ENCODE assay signal across 22 cellular contexts in genomic region chr9:123406016-123406415, GRCh38. TPM values are rescaled to one million over a fixed set of nuclear protein-coding genes. Genes with fewer than 3 reads are reported as not detected.
"Had no signal": no experiment of that assay in that cellular context is flagged by ENCODE, and none has a peak within 500 bp of the region (broad histone marks: within the 10 kb centered on the region; RNA-seq: fewer than 3 reads in every experiment).

No MANE protein-coding gene starts in this region.

- H3K36me3 ChIP-seq: ascending aorta, pancreas, uterus had no signal

- H3K27ac ChIP-seq: ascending aorta, esophagus squamous epithelium, lower lobe of right lung, pancreas, sigmoid colon, tibial artery, uterus had no signal

- H3K27me3 Mint-ChIP-seq: activated CD4-positive, alpha-beta memory T cell treated with anti-CD3 and anti-CD28 coated beads for 36 hours; activated CD4-positive, alpha-beta T cell treated with anti-CD3 and anti-CD28 coated beads for 36 hours; activated naive CD4-positive, alpha-beta T cell treated with anti-CD3 and anti-CD28 coated beads, Interleukin-2, amount 10 ng/mL, durations not matched to agents 7 days and 5 days; activated naive CD8-positive, alpha-beta T cell treated with anti-CD3 and anti-CD28 coated beads, Interleukin-2, amount 50 U/mL, for 24 hours; dendritic cell treated with granulocyte-macrophage colony-stimulating factor and Interleukin-4, amounts not matched to agents 40 ng/mL and 50 ng/mL, for 4 days had no signal

- H3K27ac Mint-ChIP-seq: activated CD4-positive, alpha-beta memory T cell treated with anti-CD3 and anti-CD28 coated beads for 36 hours; activated CD4-positive, alpha-beta T cell treated with anti-CD3 and anti-CD28 coated beads for 36 hours; activated naive CD4-positive, alpha-beta T cell treated with anti-CD3 and anti-CD28 coated beads, Interleukin-2, amount 10 ng/mL, durations not matched to agents 7 days and 5 days; activated naive CD8-positive, alpha-beta T cell treated with anti-CD3 and anti-CD28 coated beads, Interleukin-2, amount 50 U/mL, for 24 hours; dendritic cell treated with granulocyte-macrophage colony-stimulating factor and Interleukin-4, amounts not matched to agents 40 ng/mL and 50 ng/mL, for 4 days had no signal

- H3K27me3 ChIP-seq: ascending aorta, esophagus squamous epithelium, pancreas, sigmoid colon, tibial artery, uterus had no signal

- H3K4me3 ChIP-seq: ascending aorta, esophagus squamous epithelium, lower lobe of right lung, pancreas, sigmoid colon, tibial artery, uterus had no signal

- H3K9me3 ChIP-seq: ascending aorta, esophagus squamous epithelium, lower lobe of right lung, pancreas, sigmoid colon, tibial artery, uterus had no signal

- H3K36me3 Mint-ChIP-seq: activated naive CD4-positive, alpha-beta T cell treated with anti-CD3 and anti-CD28 coated beads, Interleukin-2, amount 10 ng/mL, durations not matched to agents 7 days and 5 days had no signal

- H3K4me3 Mint-ChIP-seq: activated CD4-positive, alpha-beta memory T cell treated with anti-CD3 and anti-CD28 coated beads for 36 hours; activated CD4-positive, alpha-beta T cell treated with anti-CD3 and anti-CD28 coated beads for 36 hours; activated naive CD4-positive, alpha-beta T cell treated with anti-CD3 and anti-CD28 coated beads, Interleukin-2, amount 10 ng/mL, durations not matched to agents 7 days and 5 days; activated naive CD8-positive, alpha-beta T cell treated with anti-CD3 and anti-CD28 coated beads, Interleukin-2, amount 50 U/mL, for 24 hours; activated T-cell treated with anti-CD3 and anti-CD28 coated beads, Interleukin-2, amount 50 U/mL, for 4 hours; dendritic cell treated with granulocyte-macrophage colony-stimulating factor and Interleukin-4, amounts not matched to agents 40 ng/mL and 50 ng/mL, for 4 days had no signal

- H3K4me1 Mint-ChIP-seq: activated naive CD4-positive, alpha-beta T cell treated with anti-CD3 and anti-CD28 coated beads, Interleukin-2, amount 10 ng/mL, durations not matched to agents 7 days and 5 days had no signal

- DNase-seq: activated CD4-positive, alpha-beta memory T cell treated with anti-CD3 and anti-CD28 coated beads for 36 hours; activated CD4-positive, alpha-beta T cell treated with anti-CD3 and anti-CD28 coated beads for 36 hours; activated effector memory CD4-positive, alpha-beta T cell treated with Interleukin-2 at 50 U/mL for 16 hours; activated naive CD4-positive, alpha-beta T cell treated with anti-CD3 and anti-CD28 coated beads, Interleukin-2, amount 10 ng/mL, durations not matched to agents 7 days and 5 days; activated naive CD8-positive, alpha-beta T cell treated with anti-CD3 and anti-CD28 coated beads, Interleukin-2, amount 50 U/mL, for 24 hours; activated T-cell treated with anti-CD3 and anti-CD28 coated beads, Interleukin-2, amount 50 U/mL, for 4 hours; effector CD8-positive, alpha-beta T cell; esophagus squamous epithelium; hippocampal formation; lower lobe of right lung; pancreas; sigmoid colon; stimulated activated naive CD4-positive, alpha-beta T cell; substantia nigra; SW 1271; tibial artery; uterus had no signal

- ATAC-seq: activated CD4-positive, alpha-beta T cell treated with anti-CD3 and anti-CD28 coated beads for 36 hours; activated naive CD8-positive, alpha-beta T cell treated with anti-CD3 and anti-CD28 coated beads, Interleukin-2, amount 50 U/mL, for 24 hours; activated T-cell treated with anti-CD3 and anti-CD28 coated beads, Interleukin-2, amount 50 U/mL, for 4 hours; lower lobe of right lung; pancreas had no signal

- H3K4me1 ChIP-seq: ascending aorta, lower lobe of right lung, pancreas, uterus had no signal

- H3K9me3 Mint-ChIP-seq: activated CD4-positive, alpha-beta memory T cell treated with anti-CD3 and anti-CD28 coated beads for 36 hours; activated naive CD4-positive, alpha-beta T cell treated with anti-CD3 and anti-CD28 coated beads, Interleukin-2, amount 10 ng/mL, durations not matched to agents 7 days and 5 days; activated naive CD8-positive, alpha-beta T cell treated with anti-CD3 and anti-CD28 coated beads, Interleukin-2, amount 50 U/mL, for 24 hours; activated T-cell treated with anti-CD3 and anti-CD28 coated beads, Interleukin-2, amount 50 U/mL, for 4 hours; dendritic cell treated with granulocyte-macrophage colony-stimulating factor and Interleukin-4, amounts not matched to agents 40 ng/mL and 50 ng/mL, for 4 days had no signal

RNA-seq across cellular contexts. Expression of gene CRB2, which starts 50.0 kb away (rescaled TPM):
- total RNA-seq: activated CD4-positive, alpha-beta memory T cell treated with anti-CD3 and anti-CD28 coated beads for 36 hours; activated CD4-positive, alpha-beta T cell treated with anti-CD3 and anti-CD28 coated beads for 36 hours; ascending aorta; endothelial cell of umbilical vein; esophagus squamous epithelium; lower lobe of right lung; pancreas; SK-MEL-5; T-helper 2 cell treated with Interferon-gamma antibody and Interleukin-4, amounts not matched to agents 100 ng/mL and 5 ng/mL, for 36 hours had no signal
- polyA plus RNA-seq: endothelial cell of umbilical vein had no signal
